Comparison of ENCODE assay signal across 17 cellular contexts in the genomic region with DNA sequence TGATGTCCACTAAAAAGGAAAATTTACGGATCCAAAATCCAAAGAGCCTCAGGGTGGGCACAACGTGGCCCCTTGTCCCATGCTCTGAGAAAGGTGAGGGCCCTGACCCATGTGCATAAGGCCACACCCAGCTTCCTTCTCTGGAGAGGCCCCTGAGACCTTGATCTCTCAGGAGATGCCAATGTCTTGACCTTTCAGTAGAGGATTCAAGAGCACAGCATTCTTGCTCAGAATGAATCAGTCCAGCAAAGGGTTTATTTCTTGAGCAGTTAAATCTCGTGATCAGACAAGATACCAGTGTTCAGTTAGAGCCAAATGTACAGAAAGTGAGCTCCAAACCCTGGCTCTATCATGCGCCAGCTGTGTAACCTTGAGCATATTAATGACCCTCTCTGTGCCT.
DNase-seq lines count a peak whose midpoint lies in the region; ATAC-seq and TF ChIP-seq lines count a peak whose summit lies in the region.
"Had no signal": no experiment of that assay in that cellular context is flagged by ENCODE, and none has a peak within 500 bp of the region (broad histone marks: within the 10 kb centered on the region; RNA-seq: fewer than 3 reads in every experiment).

No MANE protein-coding gene starts in this region.

- H3K27ac ChIP-seq in HEK293 (ENCODE audit: extremely low read depth, low read depth, low read length), result no peak overlapping the region
- peak overlapping the region; percentile 5 to 80 (median 64) for H3K27ac ChIP-seq in body of pancreas
- H3K27ac ChIP-seq in right lobe of liver, result peak overlapping the region in 2 of 3 donors; percentile 61
- peak overlapping the region in 3 of 4 donors; percentile 15 to 32 (median 30) for H3K27ac ChIP-seq in upper lobe of left lung
- H3K27ac ChIP-seq in colonic mucosa, result no peak overlapping the region

- no peaks in the 10 kb centered on the region for H3K9me3 ChIP-seq in HEK293 (ENCODE audit: control insufficient read depth, insufficient read depth, low read depth, low read length)
- no peaks in the 10 kb centered on the region for H3K9me3 ChIP-seq in body of pancreas
- no peaks in the 10 kb centered on the region for H3K9me3 ChIP-seq in right lobe of liver
- H3K9me3 ChIP-seq in upper lobe of left lung, result no peaks in the 10 kb centered on the region
- no peaks in the 10 kb centered on the region for H3K9me3 ChIP-seq in colonic mucosa
- H3K9me3 ChIP-seq: BE2C, mucosa of descending colon had no signal

- H3K4me3 ChIP-seq in HEK293 (ENCODE audit: low read depth, low read length) (no peak overlapping the region), body of pancreas (no peak overlapping the region), right lobe of liver (no peak overlapping the region), upper lobe of left lung (no peak overlapping the region), colonic mucosa (no peak overlapping the region)
- H3K4me3 ChIP-seq: GM12878, mucosa of descending colon had no signal

- intact Hi-C loops in body of pancreas (cut with DNase I) (no loop called here), right lobe of liver (cut with DNase I) (no loop called here), colonic mucosa (cut with DNase I) (no loop called here)

- no peak for TF ChIP-seq EP300 in upper lobe of left lung (IDR thresholded peaks at IDR 0.05)

- H3K27me3 Mint-ChIP-seq in WTC11 (ENCODE audit: low read depth), result no peaks in the 10 kb centered on the region

- CTCF ChIA-PET in HEK293 (lab: Yijun Ruan, JAX), result interaction anchor here (1.0 kb wide), 1 partner anchor 12 kb away, joined by 3 read pairs; no protein-coding TSS in a partner anchor
- CTCF ChIA-PET in WTC11 (lab: Charles Lee), result no interaction called here

- H3K4me3 Mint-ChIP-seq in WTC11, result no peak overlapping the region
- H3K4me3 Mint-ChIP-seq: stimulated activated naive CD8-positive, alpha-beta T cell treated with anti-CD3 and anti-CD28 coated beads, Interleukin-15, Interleukin-2, amounts not matched to agents 100 ng/mL and 50 ng/mL, for 24 hours had no signal

- no peak overlapping the region for H3K27ac Mint-ChIP-seq in WTC11
- H3K27ac Mint-ChIP-seq: activated T-helper 2 cell treated with anti-CD3 and anti-CD28 coated beads, Interferon-gamma antibody, Interleukin-2, Interleukin-4, amounts not matched to agents 10 μg/mL and 5 μg/mL and 100 μg/mL, durations not matched to agents 14 hours and 24 hours and 36 hours; stimulated activated naive CD8-positive, alpha-beta T cell treated with anti-CD3 and anti-CD28 coated beads, Interleukin-15, Interleukin-2, amounts not matched to agents 100 ng/mL and 50 ng/mL, for 24 hours had no signal

- H3K4me1 Mint-ChIP-seq in WTC11, result peaks cover 46% of the 10 kb centered on the region

- TF ChIP-seq POLR2A in body of pancreas (IDR thresholded peaks at IDR 0.05) (no peak), right lobe of liver (IDR thresholded peaks at IDR 0.05) (no peak), upper lobe of left lung (IDR thresholded peaks at IDR 0.05) (no peak)

- 25 to 27% methylated on average over 4 of the region's 4 CpGs for WGBS in body of pancreas, 2 donors
- 36% methylated on average over 4 of the region's 4 CpGs for WGBS in right lobe of liver (ENCODE audit: insufficient coverage, low coverage, low lambda C conversion rate, missing lambda C conversion rate)
- WGBS in upper lobe of left lung, 2 donors, result 50 to 54% methylated on average over 4 of the region's 4 CpGs

- no peak for TF ChIP-seq CTCF in HEK293 (tag by site-specific recombination; IDR thresholded peaks at IDR 0.05)
- no peak for TF ChIP-seq CTCF in body of pancreas (IDR thresholded peaks at IDR 0.05)
- no peak for TF ChIP-seq CTCF in right lobe of liver (IDR thresholded peaks at IDR 0.05)
- TF ChIP-seq CTCF in upper lobe of left lung (IDR thresholded peaks at IDR 0.05), result no peak
- TF ChIP-seq CTCF in WTC11 (IDR thresholded peaks at IDR 0.05), result no peak
- TF ChIP-seq CTCF in colonic mucosa (IDR thresholded peaks at IDR 0.05), result no peak

- no peaks in the 10 kb centered on the region for H3K36me3 Mint-ChIP-seq in WTC11

- H3K27me3 ChIP-seq in body of pancreas (no peaks in the 10 kb centered on the region), right lobe of liver (no peaks in the 10 kb centered on the region), upper lobe of left lung (no peaks in the 10 kb centered on the region), colonic mucosa (no peaks in the 10 kb centered on the region)
- H3K27me3 ChIP-seq: BE2C had no signal

- no peak overlapping the region for H3K9ac ChIP-seq in colonic mucosa (ENCODE audit: low read depth in 2 of 2, low read length in 2 of 2)

- peak; percentile 15 for ATAC-seq in body of pancreas
- no peak for ATAC-seq in right lobe of liver
- peak in 1 of 2 donors; percentile 17 for ATAC-seq in upper lobe of left lung (ENCODE audit: low FRiP score in 2 of 2)
- no peak for ATAC-seq in WTC11
- ATAC-seq: GM12878, mucosa of descending colon, PC-3 had no signal

- DNase-seq in body of pancreas, result no peak
- DNase-seq in right lobe of liver, result no peak
- no peak for DNase-seq in upper lobe of left lung
- no peak for DNase-seq in WTC11 (ENCODE audit: low spot score)
- DNase-seq in iPS-NIHi11 (ENCODE audit: low spot score), result no peak
- DNase-seq in colonic mucosa, result no peak
- DNase-seq: BE2C, Calu3, cerebellar nuclear complex, left cardiac atrium, mucosa of descending colon, NCI-H774, PC-3 had no signal

- H3K36me3 ChIP-seq in HEK293 (ENCODE audit: control insufficient read depth in 2 of 2, insufficient read depth in 1 of 2, low read length in 2 of 2), result no peaks in the 10 kb centered on the region
- no peaks in the 10 kb centered on the region for H3K36me3 ChIP-seq in body of pancreas (replicated peaks in 1 of 2; ENCODE audit: insufficient read depth in 1 of 2, low read depth in 2 of 2)
- no peaks in the 10 kb centered on the region for H3K36me3 ChIP-seq in right lobe of liver
- no peaks in the 10 kb centered on the region for H3K36me3 ChIP-seq in upper lobe of left lung
- no peaks in the 10 kb centered on the region for H3K36me3 ChIP-seq in colonic mucosa
- H3K36me3 ChIP-seq: BE2C had no signal

- no peaks in the 10 kb centered on the region for H3K9me3 Mint-ChIP-seq in WTC11
- H3K9me3 Mint-ChIP-seq: activated T-helper 2 cell treated with anti-CD3 and anti-CD28 coated beads, Interferon-gamma antibody, Interleukin-2, Interleukin-4, amounts not matched to agents 10 μg/mL and 5 μg/mL and 100 μg/mL, durations not matched to agents 14 hours and 24 hours and 36 hours; stimulated activated naive CD8-positive, alpha-beta T cell treated with anti-CD3 and anti-CD28 coated beads, Interleukin-15, Interleukin-2, amounts not matched to agents 100 ng/mL and 50 ng/mL, for 24 hours had no signal

- POLR2A ChIA-PET in HEK293 (lab: Yijun Ruan, JAX) (no interaction called here), WTC11 (lab: Charles Lee) (no interaction called here)

- H3K4me1 ChIP-seq in HEK293 (ENCODE audit: control insufficient read depth, insufficient read depth, low read length) (no peaks in the 10 kb centered on the region), body of pancreas (peaks cover 50% of the 10 kb centered on the region), right lobe of liver (peaks cover 0 to 41% (median 14%) of the 10 kb centered on the region in 4 donors), upper lobe of left lung (peaks cover 6 to 12% (median 10%) of the 10 kb centered on the region in 4 donors), colonic mucosa (no peaks in the 10 kb centered on the region)
- H3K4me1 ChIP-seq: BE2C had no signal

TF ChIP-seq in HEK293, 187 proteins besides CTCF, POLR2A, EP300 and RAD21:
- TF ChIP-seq ZNF768 (tag by site-specific recombination; IDR thresholded peaks at IDR 0.05), result 0 out of 2 replicates have a peak, but pooled peaks have one; percentile 4
- TF ChIP-seq ZNF335 (tag by site-specific recombination; conservative IDR thresholded peaks at IDR 0.05), result no peak

TF ChIP-seq in WTC11, 78 proteins besides CTCF, POLR2A, EP300 and RAD21:
- TF ChIP-seq, protein P1, sequence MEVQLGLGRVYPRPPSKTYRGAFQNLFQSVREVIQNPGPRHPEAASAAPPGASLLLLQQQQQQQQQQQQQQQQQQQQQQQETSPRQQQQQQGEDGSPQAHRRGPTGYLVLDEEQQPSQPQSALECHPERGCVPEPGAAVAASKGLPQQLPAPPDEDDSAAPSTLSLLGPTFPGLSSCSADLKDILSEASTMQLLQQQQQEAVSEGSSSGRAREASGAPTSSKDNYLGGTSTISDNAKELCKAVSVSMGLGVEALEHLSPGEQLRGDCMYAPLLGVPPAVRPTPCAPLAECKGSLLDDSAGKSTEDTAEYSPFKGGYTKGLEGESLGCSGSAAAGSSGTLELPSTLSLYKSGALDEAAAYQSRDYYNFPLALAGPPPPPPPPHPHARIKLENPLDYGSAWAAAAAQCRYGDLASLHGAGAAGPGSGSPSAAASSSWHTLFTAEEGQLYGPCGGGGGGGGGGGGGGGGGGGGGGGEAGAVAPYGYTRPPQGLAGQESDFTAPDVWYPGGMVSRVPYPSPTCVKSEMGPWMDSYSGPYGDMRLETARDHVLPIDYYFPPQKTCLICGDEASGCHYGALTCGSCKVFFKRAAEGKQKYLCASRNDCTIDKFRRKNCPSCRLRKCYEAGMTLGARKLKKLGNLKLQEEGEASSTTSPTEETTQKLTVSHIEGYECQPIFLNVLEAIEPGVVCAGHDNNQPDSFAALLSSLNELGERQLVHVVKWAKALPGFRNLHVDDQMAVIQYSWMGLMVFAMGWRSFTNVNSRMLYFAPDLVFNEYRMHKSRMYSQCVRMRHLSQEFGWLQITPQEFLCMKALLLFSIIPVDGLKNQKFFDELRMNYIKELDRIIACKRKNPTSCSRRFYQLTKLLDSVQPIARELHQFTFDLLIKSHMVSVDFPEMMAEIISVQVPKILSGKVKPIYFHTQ (CRISPR knock-in tag; IDR thresholded peaks at IDR 0.05), result no peak
- TF ChIP-seq RORB (CRISPR knock-in tag; IDR thresholded peaks at IDR 0.05) (no peak), ELF4 (CRISPR knock-in tag; IDR thresholded peaks at IDR 0.05; ENCODE audit: low read depth) (no peak)

Comparison
In these comparisons a context has a peak if more than half of its experiments do, and no peak if none do; other contexts are left out.
1. H3K27ac ChIP-seq: peak in body of pancreas (4 of 4), right lobe of liver (2 of 3) and upper lobe of left lung (3 of 4); none in HEK293 (single experiment) and colonic mucosa (single experiment).